ENCODE assay signal across 8 cellular contexts in the genomic region with DNA sequence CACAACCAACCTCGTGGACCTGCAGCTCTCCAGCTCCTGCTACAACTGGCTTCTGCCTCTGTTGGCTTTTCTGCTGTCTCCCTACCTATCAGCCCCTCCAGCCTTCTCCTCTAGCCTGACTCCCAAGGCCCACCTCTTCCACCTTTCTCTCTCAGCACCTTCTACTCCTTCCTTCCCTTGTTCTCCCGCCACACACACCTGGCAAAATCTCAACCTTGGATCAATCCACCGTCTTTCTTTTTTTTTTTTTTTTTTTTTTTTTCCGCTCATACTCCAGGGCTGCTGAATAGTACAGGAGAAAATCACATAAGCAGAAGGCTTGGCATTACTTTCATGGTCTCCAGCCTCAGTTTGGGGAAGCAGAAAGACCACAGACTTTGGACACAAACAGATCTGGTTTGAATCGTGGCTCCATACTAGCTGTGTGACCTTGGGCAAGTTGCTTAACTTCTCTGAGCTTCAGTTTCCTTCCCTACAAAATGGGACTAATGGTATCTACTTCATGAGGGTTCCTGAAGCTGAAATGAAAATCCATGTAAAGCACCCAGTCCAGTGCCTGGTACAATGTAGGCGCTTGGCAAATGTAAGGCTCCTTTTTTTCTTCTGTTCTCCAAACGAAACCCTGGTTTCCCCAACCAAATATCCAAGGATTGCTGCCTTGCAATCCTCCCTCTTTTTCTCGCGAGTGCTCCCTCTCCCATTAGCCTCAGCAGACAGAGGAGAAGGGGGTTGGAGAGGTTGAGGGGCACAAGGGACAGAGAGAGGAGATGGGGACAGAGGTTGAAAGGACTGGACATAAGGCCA. TPM values are rescaled to one million over a fixed set of nuclear protein-coding genes. Genes with fewer than 3 reads are reported as not detected.
DNase-seq lines count a peak whose midpoint lies in the region; ATAC-seq and TF ChIP-seq lines count a peak whose summit lies in the region.

No MANE protein-coding gene starts in this region.

- peak overlapping the region; percentile 86 for H3K27ac ChIP-seq in cardiac muscle cell
- H3K27ac ChIP-seq in colonic mucosa = no peak overlapping the region
- peak overlapping the region; percentile 87 for H3K27ac ChIP-seq in vagina

- H3K9me3 ChIP-seq in cardiac muscle cell (ENCODE audit: low read depth) = no peaks in the 10 kb centered on the region
- no peaks in the 10 kb centered on the region for H3K9me3 ChIP-seq in colonic mucosa
- H3K9me3 ChIP-seq in mucosa of stomach (ENCODE audit: control insufficient read depth, low read length) = no peaks in the 10 kb centered on the region
- no peaks in the 10 kb centered on the region for H3K9me3 ChIP-seq in vagina

- H3K36me3 ChIP-seq in cardiac muscle cell (no peaks in the 10 kb centered on the region), colonic mucosa (no peaks in the 10 kb centered on the region), mucosa of stomach (ENCODE audit: control insufficient read depth, insufficient read depth, low read length) (no peaks in the 10 kb centered on the region), vagina (no peaks in the 10 kb centered on the region)

- H3K9ac ChIP-seq in colonic mucosa (ENCODE audit: low read depth in 2 of 2, low read length in 2 of 2) = peak overlapping the region; percentile 6 to 68
- peak overlapping the region; percentile 50 for H3K9ac ChIP-seq in mucosa of stomach (ENCODE audit: low read length)

- TF ChIP-seq CTCF in cardiac muscle cell (IDR thresholded peaks at IDR 0.05; ENCODE audit: low read depth, low read length) = no peak
- no peak for TF ChIP-seq CTCF in colonic mucosa (IDR thresholded peaks at IDR 0.05)
- TF ChIP-seq CTCF in vagina (IDR thresholded peaks at IDR 0.05) = no peak

- no peak for TF ChIP-seq POLR2A in vagina (IDR thresholded peaks at IDR 0.05)

- H3K27me3 ChIP-seq in cardiac muscle cell = no peaks in the 10 kb centered on the region
- no peaks in the 10 kb centered on the region for H3K27me3 ChIP-seq in colonic mucosa
- peaks cover 16% of the 10 kb centered on the region for H3K27me3 ChIP-seq in mucosa of stomach (ENCODE audit: control insufficient read depth, insufficient read depth, low read length)
- H3K27me3 ChIP-seq in vagina = no peaks in the 10 kb centered on the region

- intact Hi-C loops in left ventricle myocardium superior (cut with micrococcal nuclease) = no loop called here
- intact Hi-C loops in colonic mucosa (cut with DNase I) = no loop called here
- intact Hi-C loops in vagina (cut with DNase I) = no loop called here

- H3K4me3 ChIP-seq in cardiac muscle cell = peak overlapping the region; percentile 76
- H3K4me3 ChIP-seq in colonic mucosa = peak overlapping the region; percentile 50
- H3K4me3 ChIP-seq in mucosa of stomach (ENCODE audit: low read length) = no peak overlapping the region
- H3K4me3 ChIP-seq in vagina = peak overlapping the region; percentile 48 to 66

- peaks cover 6% of the 10 kb centered on the region for H3K4me1 ChIP-seq in cardiac muscle cell (ENCODE audit: low read depth)
- no peaks in the 10 kb centered on the region for H3K4me1 ChIP-seq in colonic mucosa
- H3K4me1 ChIP-seq in mucosa of stomach (ENCODE audit: control insufficient read depth, insufficient read depth, low read length) = no peaks in the 10 kb centered on the region
- peaks cover 23% of the 10 kb centered on the region for H3K4me1 ChIP-seq in vagina

- ATAC-seq in left ventricle myocardium superior (no peak), HG03460 (IDR thresholded peaks at IDR 0.05; ENCODE audit: unreplicated experiment) (no peak), HG02885 (IDR thresholded peaks at IDR 0.05; ENCODE audit: poor library complexity, unreplicated experiment) (no peak)

- DNase-seq in cardiac muscle cell (ENCODE audit: low read depth in 1 of 2, low spot score in 1 of 2) (peak in 1 of 2 donors; percentile 23), left ventricle myocardium superior (no peak), colonic mucosa (no peak), vagina (ENCODE audit: extremely low spot score in 2 of 2) (no peak), RPMI8226 (no peak)

RNA-seq across cellular contexts. Expression of a gene that starts 1.7 kb away (rescaled TPM):
- total RNA-seq in cardiac muscle cell (18.7 and 28.8 TPM in 2 replicates), left ventricle myocardium superior (6.3 TPM), colonic mucosa (1 to 10 TPM; 4.9 to 5.5 TPM), vagina (8.1 TPM)
- 29.9 and 30.0 TPM in 2 replicates for polyA plus RNA-seq in cardiac muscle cell

RNA-seq across cellular contexts. Expression of a gene that starts 35.7 kb away (rescaled TPM):
- total RNA-seq in cardiac muscle cell (26.7 and 27.8 TPM in 2 replicates), left ventricle myocardium superior (19.9 TPM), colonic mucosa (10 to 100 TPM; 23.5 to 38.3 TPM), vagina (25.3 TPM)
- 7.9 and 8.4 TPM in 2 replicates for polyA plus RNA-seq in cardiac muscle cell

RNA-seq across cellular contexts. Expression of a gene that starts 54.2 kb away (rescaled TPM):
- 30.0 and 33.6 TPM in 2 replicates for total RNA-seq in cardiac muscle cell
- polyA plus RNA-seq in cardiac muscle cell = 68.9 and 91.5 TPM in 2 replicates
- 39.7 TPM for total RNA-seq in left ventricle myocardium superior
- total RNA-seq in colonic mucosa = 10 to 100 TPM; 32.9 to 44.5 TPM
- total RNA-seq in vagina = 14.7 TPM
